ENCODE assay signal across 28 cellular contexts in genomic region chr5:122173484-122174191, GRCh38. TPM values are rescaled to one million over a fixed set of nuclear protein-coding genes. Genes with fewer than 3 reads are reported as not detected.
DNase-seq lines count a peak whose midpoint lies in the region; ATAC-seq and TF ChIP-seq lines count a peak whose summit lies in the region.
"Had no signal": no experiment of that assay in that cellular context is flagged by ENCODE, and none has a peak within 500 bp of the region (broad histone marks: within the 10 kb centered on the region; RNA-seq: fewer than 3 reads in every experiment).

No MANE protein-coding gene starts in this region.

- intact Hi-C loops in sciatic nerve (cut with DNase I): no loop called here

- peaks cover 32% of the 10 kb centered on the region for H3K4me1 Mint-ChIP-seq in brain
- H3K4me1 Mint-ChIP-seq: activated CD4-positive, alpha-beta T cell treated with anti-CD3 and anti-CD28 coated beads, Interleukin-2, amount 10 ng/mL, durations not matched to agents 24 days and 14 days; activated naive CD4-positive, alpha-beta T cell treated with anti-CD3 and anti-CD28 coated beads, Interleukin-2, amount 50 U/mL, for 24 hours; immature natural killer cell had no signal

- no peak overlapping the region for H3K4me3 ChIP-seq in SJCRH30
- H3K4me3 ChIP-seq: ovary, transverse colon had no signal

- H3K4me1 ChIP-seq in SJCRH30: no peaks in the 10 kb centered on the region
- H3K4me1 ChIP-seq: transverse colon had no signal

- ATAC-seq in sciatic nerve: peak; percentile 67
- ATAC-seq in GM21529 (IDR thresholded peaks at IDR 0.05; ENCODE audit: unreplicated experiment): no peak
- no peak for ATAC-seq in HG02588 (IDR thresholded peaks at IDR 0.05; ENCODE audit: unreplicated experiment)
- ATAC-seq: CD8-positive, alpha-beta T cell had no signal

- peaks cover 4% of the 10 kb centered on the region for H3K36me3 Mint-ChIP-seq in brain
- H3K36me3 Mint-ChIP-seq: activated naive CD4-positive, alpha-beta T cell treated with anti-CD3 and anti-CD28 coated beads, Interleukin-2, amount 50 U/mL, for 24 hours; CD8-positive, alpha-beta T cell; immature natural killer cell; naive B cell had no signal

- no peak for TF ChIP-seq CTCF in brain (conservative IDR thresholded peaks at IDR 0.05)

- no peaks in the 10 kb centered on the region for H3K9me3 ChIP-seq in SJCRH30 (replicated peaks)
- H3K9me3 ChIP-seq: ovary, transverse colon had no signal

- no peaks in the 10 kb centered on the region for H3K36me3 ChIP-seq in SJCRH30
- H3K36me3 ChIP-seq: ovary, transverse colon, WERI-Rb-1 had no signal

- no peaks in the 10 kb centered on the region for H3K27me3 Mint-ChIP-seq in brain
- H3K27me3 Mint-ChIP-seq: activated CD4-positive, alpha-beta T cell treated with anti-CD3 and anti-CD28 coated beads, Interleukin-2, amount 10 ng/mL, durations not matched to agents 24 days and 14 days; naive B cell; stimulated activated naive CD8-positive, alpha-beta T cell treated with anti-CD3 and anti-CD28 coated beads, Interleukin-15, Interleukin-2, amounts not matched to agents 100 ng/mL and 50 ng/mL, for 24 hours had no signal

- H3K27ac ChIP-seq in SJCRH30: no peak overlapping the region
- H3K27ac ChIP-seq: KMS-11, transverse colon, WERI-Rb-1 had no signal

- no peaks in the 10 kb centered on the region for H3K27me3 ChIP-seq in SJCRH30
- H3K27me3 ChIP-seq: ovary, transverse colon had no signal

- H3K4me3 Mint-ChIP-seq in brain: no peak overlapping the region
- H3K4me3 Mint-ChIP-seq: activated CD4-positive, alpha-beta T cell treated with anti-CD3 and anti-CD28 coated beads, Interleukin-2, amount 10 ng/mL, durations not matched to agents 24 days and 14 days; activated naive CD4-positive, alpha-beta T cell treated with anti-CD3 and anti-CD28 coated beads, Interleukin-2, amount 50 U/mL, for 24 hours; activated T-helper 1 cell treated with anti-CD3 and anti-CD28 coated beads, Interleukin-12 subunit alpha, Interleukin-12 subunit beta, Interleukin-2, Interleukin-4 antibody, amounts not matched to agents 30 ng/mL and 10 ng/mL and 1 ng/mL, durations not matched to agents 14 hours and 24 hours and 36 hours; CD8-positive, alpha-beta T cell; immature natural killer cell; naive B cell; stimulated activated naive CD8-positive, alpha-beta T cell treated with anti-CD3 and anti-CD28 coated beads, Interleukin-15, Interleukin-2, amounts not matched to agents 100 ng/mL and 50 ng/mL, for 24 hours; T-helper 1 cell treated with Interleukin-12 subunit alpha and Interleukin-12 subunit beta and Interleukin-4 antibody, amounts not matched to agents 30 μg/mL and 1 μg/mL, for 36 hours had no signal

- peaks cover 0 to 4% (median 0%) of the 10 kb centered on the region in 5 experiments for H3K9me3 Mint-ChIP-seq in brain
- H3K9me3 Mint-ChIP-seq: activated CD4-positive, alpha-beta T cell treated with anti-CD3 and anti-CD28 coated beads, Interleukin-2, amount 10 ng/mL, durations not matched to agents 24 days and 14 days; activated T-helper 1 cell treated with anti-CD3 and anti-CD28 coated beads, Interleukin-12 subunit alpha, Interleukin-12 subunit beta, Interleukin-2, Interleukin-4 antibody, amounts not matched to agents 30 ng/mL and 10 ng/mL and 1 ng/mL, durations not matched to agents 14 hours and 24 hours and 36 hours; CD8-positive, alpha-beta T cell; stimulated activated naive CD8-positive, alpha-beta T cell treated with anti-CD3 and anti-CD28 coated beads, Interleukin-15, Interleukin-2, amounts not matched to agents 100 ng/mL and 50 ng/mL, for 24 hours; T-helper 1 cell treated with Interleukin-12 subunit alpha and Interleukin-12 subunit beta and Interleukin-4 antibody, amounts not matched to agents 30 μg/mL and 1 μg/mL, for 36 hours had no signal

- DNase-seq in GDM1 (lab: John Stamatoyannopoulos, UW) (peak; percentile 39), OCI-M1 (lab: John Stamatoyannopoulos, UW) (peak; percentile 39), sciatic nerve (ENCODE audit: low spot score) (no peak), RPMI8226 (no peak), SJCRH30 (no peak)
- DNase-seq: activated CD4-positive, alpha-beta T cell treated with anti-CD3 and anti-CD28 coated beads, Interleukin-2, amount 10 ng/mL, durations not matched to agents 24 days and 14 days; CD8-positive, alpha-beta T cell; cerebellar nuclear complex; DMS153; effector CD4-positive, alpha-beta T cell; erythroblast; hippocampal formation; immature natural killer cell; MV-4-11; naive B cell; NCI-H146; NCI-H524; ovary; transverse colon; WERI-Rb-1 had no signal

- peak overlapping the region in 4 of 5 experiments; percentile 34 to 74 (median 46) for H3K27ac Mint-ChIP-seq in brain
- H3K27ac Mint-ChIP-seq: activated CD4-positive, alpha-beta T cell treated with anti-CD3 and anti-CD28 coated beads, Interleukin-2, amount 10 ng/mL, durations not matched to agents 24 days and 14 days; activated naive CD4-positive, alpha-beta T cell treated with anti-CD3 and anti-CD28 coated beads, Interleukin-2, amount 50 U/mL, for 24 hours; activated T-helper 1 cell treated with anti-CD3 and anti-CD28 coated beads, Interleukin-12 subunit alpha, Interleukin-12 subunit beta, Interleukin-2, Interleukin-4 antibody, amounts not matched to agents 30 ng/mL and 10 ng/mL and 1 ng/mL, durations not matched to agents 14 hours and 24 hours and 36 hours; CD8-positive, alpha-beta T cell; immature natural killer cell; naive B cell; stimulated activated naive CD8-positive, alpha-beta T cell treated with anti-CD3 and anti-CD28 coated beads, Interleukin-15, Interleukin-2, amounts not matched to agents 100 ng/mL and 50 ng/mL, for 24 hours; T-helper 1 cell treated with Interleukin-12 subunit alpha and Interleukin-12 subunit beta and Interleukin-4 antibody, amounts not matched to agents 30 μg/mL and 1 μg/mL, for 36 hours had no signal

RNA-seq across cellular contexts. Expression of gene ZNF474, which starts 44.3 kb away (rescaled TPM):
- not detected for polyA plus RNA-seq in brain (ENCODE audit: insufficient read depth, low read depth, low replicate concordance)
- 0.80 TPM for total RNA-seq in sciatic nerve
- total RNA-seq in SJCRH30 (2014; rRNA removed; shearing (Covaris generic)): 0.16 and 0.51 TPM in 2 replicates
- total RNA-seq: activated CD4-positive, alpha-beta T cell treated with anti-CD3 and anti-CD28 coated beads, Interleukin-2, amount 10 ng/mL, durations not matched to agents 24 days and 14 days; activated T-helper 1 cell treated with anti-CD3 and anti-CD28 coated beads, Interleukin-12 subunit alpha, Interleukin-12 subunit beta, Interleukin-2, Interleukin-4 antibody, amounts not matched to agents 30 ng/mL and 10 ng/mL and 1 ng/mL, durations not matched to agents 14 hours and 24 hours and 36 hours; CD8-positive, alpha-beta T cell; transverse colon had no signal
- polyA plus RNA-seq: immature natural killer cell had no signal

Comparison
In these comparisons a context has a peak if more than half of its experiments do, and no peak if none do; other contexts are left out.
1. DNase-seq: peak in GDM1 (single experiment) and OCI-M1 (single experiment); none in sciatic nerve (single experiment), RPMI8226 (single experiment) and SJCRH30 (0 of 2).